Comparison of ENCODE assay signal across 19 cellular contexts in the genomic region with DNA sequence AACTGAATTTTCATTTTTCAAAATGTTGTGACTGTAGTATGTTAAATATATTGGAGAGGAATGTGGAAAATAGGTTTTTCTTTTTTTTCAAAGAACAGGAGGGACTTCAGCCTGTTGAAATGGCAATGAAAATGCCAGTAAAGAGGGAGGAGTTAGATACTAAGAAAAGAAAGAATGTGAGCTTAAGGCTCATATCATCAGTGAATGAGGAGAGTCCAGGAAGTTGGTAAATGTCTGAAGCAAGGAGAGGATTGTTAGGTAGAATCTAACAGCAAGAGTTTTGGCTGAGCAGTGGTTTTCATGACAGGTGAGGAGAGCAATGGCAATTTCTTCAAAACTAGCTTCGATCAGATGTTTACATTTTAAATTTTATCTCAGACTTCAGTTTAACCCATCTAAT. TPM values are rescaled to one million over a fixed set of nuclear protein-coding genes. Genes with fewer than 3 reads are reported as not detected.
"Had no signal": no experiment of that assay in that cellular context is flagged by ENCODE, and none has a peak within 500 bp of the region (broad histone marks: within the 10 kb centered on the region; RNA-seq: fewer than 3 reads in every experiment).

No MANE protein-coding gene starts in this region.

- H3K9me3 Mint-ChIP-seq: memory B cell; stimulated activated naive B cell treated with anti-CD40 and anti-IgM and Interleukin-4, amounts not matched to agents 10 μg/mL and 1 μg/mL and 100 μg/mL, for 72 hours; stimulated activated naive CD8-positive, alpha-beta T cell treated with anti-CD3 and anti-CD28 coated beads, Interleukin-15, amount 100 ng/mL, for 72 hours had no signal

- FAIRE-seq: frontal cortex had no signal

- DNase-seq: effector memory CD8-positive, alpha-beta T cell; heart left ventricle; hypothalamus; islet precursor cell; left lung; lower lobe of right lung; midbrain; posterior cingulate gyrus; stimulated activated CD4-positive, alpha-beta T cell treated with anti-CD3 and anti-CD28 coated beads, Interleukin-2, amount 100 ng/mL, for 24 hours; stimulated activated CD4-positive, alpha-beta T cell treated with anti-CD3 and anti-CD28 coated beads, Interleukin-4, amount 100 ng/mL, for 4 hours; stimulated activated naive B cell treated with anti-CD40 and anti-IgM and Interleukin-4, amounts not matched to agents 10 μg/mL and 1 μg/mL and 100 μg/mL, for 72 hours; stimulated activated naive CD8-positive, alpha-beta T cell treated with anti-CD3 and anti-CD28 coated beads, Interleukin-15, amount 100 ng/mL, for 72 hours; transverse colon had no signal

- H3K4me3 Mint-ChIP-seq: effector memory CD8-positive, alpha-beta T cell; memory B cell; natural killer cell treated with Interleukin-12 subunit alpha and Interleukin-12 subunit beta and Interleukin-15 and Interleukin-18, amount 100 ng/mL, for 72 hours; stimulated activated naive B cell treated with anti-CD40 and anti-IgM and Interleukin-4, amounts not matched to agents 10 μg/mL and 1 μg/mL and 100 μg/mL, for 72 hours; stimulated activated naive CD8-positive, alpha-beta T cell treated with anti-CD3 and anti-CD28 coated beads, Interleukin-15, amount 100 ng/mL, for 72 hours had no signal

- H3K4me1 Mint-ChIP-seq: memory B cell; stimulated activated naive CD8-positive, alpha-beta T cell treated with anti-CD3 and anti-CD28 coated beads, Interleukin-15, amount 100 ng/mL, for 72 hours had no signal

- H3K4me1 ChIP-seq: heart left ventricle, left lung, transverse colon had no signal

- H3K27me3 ChIP-seq: cardiac muscle cell, heart left ventricle, left lung, transverse colon had no signal

- H3K4me3 ChIP-seq: cardiac muscle cell, heart left ventricle, left lung, lower lobe of right lung, thoracic aorta, transverse colon had no signal

- H3K36me3 ChIP-seq: cardiac muscle cell, heart left ventricle, left lung, lower lobe of right lung, thoracic aorta, transverse colon had no signal

- H3K27ac Mint-ChIP-seq: effector memory CD8-positive, alpha-beta T cell; memory B cell; natural killer cell treated with Interleukin-12 subunit alpha and Interleukin-12 subunit beta and Interleukin-15 and Interleukin-18, amount 100 ng/mL, for 72 hours; stimulated activated naive B cell treated with anti-CD40 and anti-IgM and Interleukin-4, amounts not matched to agents 10 μg/mL and 1 μg/mL and 100 μg/mL, for 72 hours; stimulated activated naive CD8-positive, alpha-beta T cell treated with anti-CD3 and anti-CD28 coated beads, Interleukin-15, amount 100 ng/mL, for 72 hours had no signal

- H3K9me3 ChIP-seq: heart left ventricle, left lung, lower lobe of right lung, thoracic aorta, transverse colon had no signal

- H3K27me3 Mint-ChIP-seq: effector memory CD8-positive, alpha-beta T cell; natural killer cell treated with Interleukin-12 subunit alpha and Interleukin-12 subunit beta and Interleukin-15 and Interleukin-18, amount 100 ng/mL, for 72 hours; stimulated activated naive B cell treated with anti-CD40 and anti-IgM and Interleukin-4, amounts not matched to agents 10 μg/mL and 1 μg/mL and 100 μg/mL, for 72 hours had no signal

- H3K27ac ChIP-seq: cardiac muscle cell, heart left ventricle, left lung, lower lobe of right lung, thoracic aorta, transverse colon had no signal

- ATAC-seq: effector memory CD8-positive, alpha-beta T cell; heart left ventricle; left lung; lower lobe of right lung; natural killer cell treated with Interleukin-12 subunit alpha and Interleukin-12 subunit beta and Interleukin-15 and Interleukin-18, amount 100 ng/mL, for 72 hours; sciatic nerve; stimulated activated naive B cell treated with anti-CD40 and anti-IgM and Interleukin-4, amounts not matched to agents 10 μg/mL and 1 μg/mL and 100 μg/mL, for 72 hours; stimulated activated naive CD8-positive, alpha-beta T cell treated with anti-CD3 and anti-CD28 coated beads, Interleukin-15, amount 100 ng/mL, for 72 hours had no signal

- H3K36me3 Mint-ChIP-seq: memory B cell; natural killer cell treated with Interleukin-12 subunit alpha and Interleukin-12 subunit beta and Interleukin-15 and Interleukin-18, amount 100 ng/mL, for 72 hours; stimulated activated naive B cell treated with anti-CD40 and anti-IgM and Interleukin-4, amounts not matched to agents 10 μg/mL and 1 μg/mL and 100 μg/mL, for 72 hours had no signal

RNA-seq across cellular contexts. Expression of a gene that starts 43.0 kb away (rescaled TPM):
- polyA plus RNA-seq: cardiac muscle cell had no signal
